Comparison of ENCODE assay signal across 21 cellular contexts in genomic region chr9:135033487-135033886, GRCh38. TPM values are rescaled to one million over a fixed set of nuclear protein-coding genes. Genes with fewer than 3 reads are reported as not detected.
DNase-seq lines count a peak whose midpoint lies in the region; ATAC-seq, FAIRE-seq and TF ChIP-seq lines count a peak whose summit lies in the region.
"Had no signal": no experiment of that assay in that cellular context is flagged by ENCODE, and none has a peak within 500 bp of the region (broad histone marks: within the 10 kb centered on the region; RNA-seq: fewer than 3 reads in every experiment).

No MANE protein-coding gene starts in this region.

- in situ Hi-C loops in HepG2 (cut with HindIII; ENCODE audit: extremely low pct_ligation_motif_present, low pct_unique_long_range_greater_than_20kb): no loop called here

- DNase-seq in right lobe of liver (peak in 2 of 3 donors; percentile 17 to 19), HepG2 (ENCODE audit: low spot score) (no peak), coronary artery (ENCODE audit: low spot score) (peak; percentile 31), kidney (peak; percentile 51), sciatic nerve (ENCODE audit: low spot score) (peak; percentile 15), Karpas-422 (no peak), DMS79 treated with DMSO at 0.1 percent for 48 hours (lab: John Stamatoyannopoulos, UW) (no peak), nephron progenitor cell (no peak)
- DNase-seq: C1 segment of cervical spinal cord; CD8-positive, alpha-beta memory T cell; DMS153; Kasumi-1; MV-4-11; NCI-H1105 treated with DMSO at 0.1 percent for 48 hours; NCI-H2029 treated with DMSO at 0.1 percent for 48 hours; NCI-H446 treated with DMSO at 0.1 percent for 48 hours; NCI-H526 treated with DMSO at 0.1 percent for 48 hours; PC-9; SHP77 had no signal

- H3K27me3 ChIP-seq in right lobe of liver: no peaks in the 10 kb centered on the region
- peaks cover 0 to 25% of the 10 kb centered on the region in 2 experiments; a peak in 2 of 5 replicates for H3K27me3 ChIP-seq in HepG2 (ENCODE audit: control insufficient read depth in 1 of 2, insufficient read depth in 2 of 2, low read length in 2 of 2)
- H3K27me3 ChIP-seq in Karpas-422 (ENCODE audit: low read length): no peaks in the 10 kb centered on the region

- H3K4me2 ChIP-seq in HepG2 (ENCODE audit: low read depth, low read length): no peak overlapping the region
- no peak overlapping the region for H3K4me2 ChIP-seq in Karpas-422 (ENCODE audit: low read depth, low read length, poor library complexity, severe bottlenecking)
- H3K4me2 ChIP-seq: PC-9 had no signal

- TF ChIP-seq CTCF in right lobe of liver (IDR thresholded peaks at IDR 0.05) (no peak), HepG2 (CRISPR knock-in tag; IDR thresholded peaks at IDR 0.05) (no peak), coronary artery (IDR thresholded peaks at IDR 0.05) (no peak), kidney (IDR thresholded peaks at IDR 0.05; ENCODE audit: borderline replicate concordance, extremely low read depth, insufficient read depth) (no peak), nephron progenitor cell (IDR thresholded peaks at IDR 0.05) (no peak)

- H3K9me2 ChIP-seq in Karpas-422 (replicated peaks; ENCODE audit: insufficient read depth, low read length): no peaks in the 10 kb centered on the region

- H3K27ac ChIP-seq in right lobe of liver (no peak overlapping the region), HepG2 (ENCODE audit: extremely low read length, insufficient read depth, low read length) (no peak overlapping the region), coronary artery (no peak overlapping the region), kidney (ENCODE audit: low read depth in 2 of 2, low read length in 2 of 2) (no peak overlapping the region), Karpas-422 (ENCODE audit: low read length) (no peak overlapping the region)
- H3K27ac ChIP-seq: PC-9 had no signal

- TF ChIP-seq RAD21 in HepG2 (CRISPR knock-in tag; IDR thresholded peaks at IDR 0.05): no peak

- FAIRE-seq in HepG2 (lab: Jason Lieb, UNC) (no peak), kidney (lab: Jason Lieb, UNC) (no peak)
- FAIRE-seq: H54 had no signal

- H3K9me3 Mint-ChIP-seq in nephron progenitor cell: no peaks in the 10 kb centered on the region
- H3K9me3 Mint-ChIP-seq: CD8-positive, alpha-beta memory T cell had no signal

- POLR2A ChIA-PET in HepG2 (lab: Yijun Ruan, JAX): no interaction called here

- 69% methylated on average over 3 of the region's 7 CpGs for WGBS in right lobe of liver (ENCODE audit: insufficient coverage, low coverage, low lambda C conversion rate, missing lambda C conversion rate)
- WGBS in HepG2 (ENCODE audit: low lambda C conversion rate): 7% methylated on average over 7 of the region's 7 CpGs

- BruUV-seq in HepG2 (replicated peaks; lab: Mats Ljungman, UMichigan): no TSS peak

- intact Hi-C loops in right lobe of liver (cut with DNase I): no loop called here
- intact Hi-C loops in HepG2 (cut with micrococcal nuclease; ENCODE audit: unreplicated experiment): no loop called here
- intact Hi-C loops in kidney (cut with DNase I): no loop called here
- intact Hi-C loops in sciatic nerve (cut with DNase I): no loop called here

- peaks cover 17% of the 10 kb centered on the region for H3K27me3 Mint-ChIP-seq in nephron progenitor cell (ENCODE audit: low read depth, poor library complexity)

- H3K36me3 Mint-ChIP-seq in nephron progenitor cell (ENCODE audit: low read depth): no peaks in the 10 kb centered on the region
- H3K36me3 Mint-ChIP-seq: CD8-positive, alpha-beta memory T cell had no signal

- H3K9ac ChIP-seq in HepG2 (ENCODE audit: insufficient read depth, low read depth, low read length) (no peak overlapping the region), kidney (ENCODE audit: low read length in 2 of 2) (no peak overlapping the region), Karpas-422 (ENCODE audit: low read length) (no peak overlapping the region)

- no peaks in the 10 kb centered on the region for H4K20me1 ChIP-seq in HepG2 (ENCODE audit: insufficient read depth, low read length)
- H4K20me1 ChIP-seq in Karpas-422 (ENCODE audit: insufficient read depth, low read depth, low read length): no peaks in the 10 kb centered on the region

- H3K36me3 ChIP-seq in right lobe of liver (no peaks in the 10 kb centered on the region), HepG2 (replicated peaks in 1 of 2; ENCODE audit: control insufficient read depth in 1 of 2, insufficient read depth in 2 of 2, low read length in 2 of 2) (no peaks in the 10 kb centered on the region), kidney (ENCODE audit: control insufficient read depth in 1 of 2, insufficient read depth in 2 of 2, low read length in 2 of 2) (no peaks in the 10 kb centered on the region), Karpas-422 (ENCODE audit: insufficient read depth, low read length) (no peaks in the 10 kb centered on the region)

- no peak overlapping the region for H3K4me3 Mint-ChIP-seq in nephron progenitor cell
- H3K4me3 Mint-ChIP-seq: CD8-positive, alpha-beta memory T cell had no signal

- peaks cover 19% of the 10 kb centered on the region for H3K4me1 Mint-ChIP-seq in nephron progenitor cell
- H3K4me1 Mint-ChIP-seq: CD8-positive, alpha-beta memory T cell had no signal

- H3K79me2 ChIP-seq in HepG2 (ENCODE audit: insufficient read depth, low read length) (no peaks in the 10 kb centered on the region), Karpas-422 (ENCODE audit: low read length) (no peaks in the 10 kb centered on the region)

- TF ChIP-seq POLR2A in right lobe of liver (IDR thresholded peaks at IDR 0.05): no peak
- no peak for TF ChIP-seq POLR2A in HepG2 (IDR thresholded peaks at IDR 0.05; ENCODE audit: insufficient read depth in 1 of 2, low read depth in 2 of 2, low read length in 2 of 2)

- H3K9me3 ChIP-seq in right lobe of liver (no peaks in the 10 kb centered on the region), HepG2 (ENCODE audit: low read length) (no peaks in the 10 kb centered on the region), kidney (ENCODE audit: control insufficient read depth in 1 of 2, low read length in 2 of 2) (no peaks in the 10 kb centered on the region), Karpas-422 (ENCODE audit: low read length) (no peaks in the 10 kb centered on the region)

- CTCF ChIA-PET in HepG2 (lab: Yijun Ruan, JAX; ENCODE audit: low intra/inter-chr PET ratio, low total read pairs): no interaction called here

- H3K27ac Mint-ChIP-seq in nephron progenitor cell: no peak overlapping the region
- H3K27ac Mint-ChIP-seq: CD8-positive, alpha-beta memory T cell had no signal

- ATAC-seq in right lobe of liver (no peak), HepG2 (no peak), sciatic nerve (no peak)

- TF ChIP-seq EP300 in HepG2 (IDR thresholded peaks at IDR 0.05; ENCODE audit: low read depth in 2 of 2, low read length in 2 of 2) (no peak), HepG2 (CRISPR knock-in tag; IDR thresholded peaks at IDR 0.05; ENCODE audit: borderline replicate concordance) (no peak)

- H3K4me3 ChIP-seq in right lobe of liver (no peak overlapping the region), HepG2 (replicated peaks in 1 of 3; ENCODE audit: insufficient read depth in 1 of 3, low read depth in 2 of 3, low read length in 3 of 3) (no peak overlapping the region), coronary artery (no peak overlapping the region), kidney (ENCODE audit: low read length in 2 of 2) (no peak overlapping the region), Karpas-422 (ENCODE audit: low read length) (no peak overlapping the region)
- H3K4me3 ChIP-seq: PC-9 had no signal

- H2AFZ ChIP-seq in HepG2 (ENCODE audit: low read length): no peak overlapping the region
- no peak overlapping the region for H2AFZ ChIP-seq in Karpas-422 (ENCODE audit: low read length)
- H2AFZ ChIP-seq: PC-9 had no signal

- H3K4me1 ChIP-seq in right lobe of liver: no peaks in the 10 kb centered on the region
- no peaks in the 10 kb centered on the region for H3K4me1 ChIP-seq in HepG2 (ENCODE audit: insufficient read depth, low read length)
- H3K4me1 ChIP-seq in kidney (ENCODE audit: control insufficient read depth in 1 of 2, insufficient read depth in 1 of 2, low read depth in 1 of 2, low read length in 2 of 2): no peaks in the 10 kb centered on the region
- no peaks in the 10 kb centered on the region for H3K4me1 ChIP-seq in Karpas-422 (ENCODE audit: low read length)

RNA-seq across cellular contexts. Expression of gene OLFM1, which starts 54.0 kb away (rescaled TPM):
- 1 to 10 TPM; 1.1 to 5.9 (median 3.5) TPM for total RNA-seq in right lobe of liver
- not detected in 2 replicates for total RNA-seq in HepG2 (2016; rRNA removed; fragmentation: Illumina TruSeq; extraction: Trizol)
- not detected in 2 replicates for total RNA-seq in HepG2 (2016; cell fraction: cytosol; rRNA removed; fragmentation: Illumina TruSeq; extraction: Trizol; ENCODE audit: low read depth)
- total RNA-seq in HepG2 (2016; cell fraction: insoluble cytoplasmic fraction; rRNA removed; fragmentation: Illumina TruSeq; extraction: Trizol): not detected in 2 replicates
- total RNA-seq in HepG2 (2016; cell fraction: membrane; rRNA removed; fragmentation: Illumina TruSeq; extraction: Trizol): not detected in 2 replicates
- total RNA-seq in HepG2 (2016; cell fraction: nucleus; rRNA removed; fragmentation: Illumina TruSeq; extraction: Trizol): not detected in 2 replicates
- 0.03 TPM in 1 of 2 replicates, not detected in the other for polyA plus RNA-seq in HepG2 (2011; rRNA removed)
- not detected in 2 replicates for polyA plus RNA-seq in HepG2 (2011; cell fraction: cytosol; rRNA removed)
- not detected in 2 replicates for polyA plus RNA-seq in HepG2 (2011; cell fraction: nucleus; rRNA removed)
- polyA plus RNA-seq in HepG2 (2012): not detected in 2 replicates
- 0.08 TPM in 1 of 2 replicates, not detected in the other for polyA plus RNA-seq in HepG2 (2016; cell fraction: cytosol; fragmentation: Illumina TruSeq; extraction: Trizol; ENCODE audit: low read depth)
- polyA plus RNA-seq in HepG2 (2016; cell fraction: insoluble cytoplasmic fraction; fragmentation: Illumina TruSeq; extraction: Trizol; ENCODE audit: low read depth): not detected in 2 replicates
- polyA plus RNA-seq in HepG2 (2016; cell fraction: membrane; fragmentation: Illumina TruSeq; extraction: Trizol; ENCODE audit: low read depth): not detected in 2 replicates
- not detected in 2 replicates for polyA plus RNA-seq in HepG2 (2016; cell fraction: nucleus; fragmentation: Illumina TruSeq; extraction: Trizol; ENCODE audit: insufficient read depth, low read depth)
- polyA minus RNA-seq in HepG2 (2011; rRNA and poly(A)+ RNA removed; ENCODE audit: low replicate concordance): 12.4 TPM in 1 of 2 replicates, not detected in the other
- not detected in 2 replicates for polyA minus RNA-seq in HepG2 (2011; cell fraction: cytosol; rRNA and poly(A)+ RNA removed)
- not detected in 2 replicates for polyA minus RNA-seq in HepG2 (2011; cell fraction: nucleus; rRNA and poly(A)+ RNA removed)
- 33.7 TPM for total RNA-seq in kidney
- polyA plus RNA-seq in kidney (ENCODE audit: insufficient read depth, low read depth, low replicate concordance): 2.9 TPM
- 40.7 TPM for total RNA-seq in sciatic nerve
- total RNA-seq in Karpas-422 (2014; rRNA removed; shearing (Covaris generic); ENCODE audit: low replicate concordance): not detected in 2 replicates
- total RNA-seq: CD8-positive, alpha-beta memory T cell; HT-29; PC-9 had no signal
- polyA plus RNA-seq: CD8-positive, alpha-beta memory T cell had no signal

Comparison
In these comparisons a context has a peak if more than half of its experiments do, and no peak if none do; other contexts are left out.
1. DNase-seq: peak in right lobe of liver (2 of 3), coronary artery (single experiment), kidney (single experiment) and sciatic nerve (single experiment); none in HepG2 (single experiment), Karpas-422 (single experiment), DMS79 treated with DMSO at 0.1 percent for 48 hours (single experiment) and nephron progenitor cell (single experiment).